Comparison of ENCODE assay signal across 27 cellular contexts in the genomic region with DNA sequence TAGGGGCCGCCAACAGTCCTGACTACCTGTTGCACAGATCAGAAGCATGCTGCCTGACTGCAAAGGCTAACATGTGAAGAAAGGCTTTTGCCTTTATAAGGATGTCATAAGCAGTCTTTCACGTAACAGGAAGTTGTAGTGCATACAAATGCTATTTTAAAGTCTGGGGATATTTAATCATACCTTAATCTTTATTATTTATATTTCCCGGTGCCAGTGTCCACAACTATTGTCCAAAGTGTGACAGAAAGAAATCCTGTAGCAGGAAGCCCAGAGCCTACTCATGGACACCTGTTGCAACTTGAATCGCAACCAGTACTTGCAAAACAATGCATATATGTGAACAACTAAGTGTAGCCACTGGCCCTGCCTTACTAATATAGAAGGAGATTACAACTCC.
DNase-seq lines count a peak whose midpoint lies in the region; TF ChIP-seq lines count a peak whose summit lies in the region.
"Had no signal": no experiment of that assay in that cellular context is flagged by ENCODE, and none has a peak within 500 bp of the region (broad histone marks: within the 10 kb centered on the region; RNA-seq: fewer than 3 reads in every experiment).

No MANE protein-coding gene starts in this region.

- no peak for TF ChIP-seq CTCF in LNCaP clone FGC (IDR thresholded peaks at IDR 0.05; ENCODE audit: control insufficient read depth, extremely low read depth, insufficient read depth)
- TF ChIP-seq CTCF in epithelial cell of esophagus (IDR thresholded peaks at IDR 0.05; ENCODE audit: insufficient read depth, low read depth, low read length, missing control alignments) = no peak
- TF ChIP-seq CTCF in transverse colon (IDR thresholded peaks at IDR 0.05) = no peak

- H3K27me3 ChIP-seq in transverse colon = no peaks in the 10 kb centered on the region
- H3K27me3 ChIP-seq: cardiac muscle cell, colonic mucosa, heart right ventricle, pancreas had no signal

- WGBS in transverse colon (ENCODE audit: low coverage in 1 of 2), 2 donors = 70 to 73% methylated on average over 3 to 4 of the region's 4 CpGs

- intact Hi-C loops in transverse colon (cut with DNase I; ENCODE audit: low total_unique reads) = no loop called here

- in situ Hi-C loops in transverse colon (cut with MboI; ENCODE audit: low pct_ligation_motif_present in 1 of 4, low pct_unique_long_range_greater_than_20kb in 1 of 4, low sequenced_read_pairs in 3 of 4) = no loop called here

- H3K9me3 ChIP-seq in transverse colon = no peaks in the 10 kb centered on the region
- H3K9me3 ChIP-seq: colonic mucosa, pancreas had no signal

- H3K36me3 ChIP-seq in transverse colon = no peaks in the 10 kb centered on the region
- H3K36me3 ChIP-seq: cardiac muscle cell, colonic mucosa, heart right ventricle, pancreas had no signal

- no peak for TF ChIP-seq EP300 in transverse colon (IDR thresholded peaks at IDR 0.05; ENCODE audit: low read depth)

- DNase-seq in DMS79 (lab: John Stamatoyannopoulos, UW) = peak; percentile 35
- no peak for DNase-seq in DMS79 treated with DMSO at 0.1 percent for 48 hours (lab: John Stamatoyannopoulos, UW)
- DNase-seq in LNCaP clone FGC (ENCODE audit: low read depth) = peak; percentile 67
- DNase-seq in epithelial cell of esophagus (ENCODE audit: low read depth) = peak; percentile 85
- peak; percentile 23 to 75 for DNase-seq in lung microvascular endothelial cell (ENCODE audit: low read depth in 2 of 2)
- DNase-seq in transverse colon = no peak
- DNase-seq in mucosa of gallbladder (ENCODE audit: low spot score) = no peak
- no peak for DNase-seq in SKM-1 treated with dmso at 0.1 percent for 144 hours (lab: John Stamatoyannopoulos, UW; ENCODE audit: unreplicated experiment)
- DNase-seq: activated CD4-positive, alpha-beta T cell treated with anti-CD3 and anti-CD28 coated beads, Interleukin-2, amount 10 ng/mL, durations not matched to agents 24 days and 14 days; activated CD8-positive, alpha-beta memory T cell treated with anti-CD3 and anti-CD28 coated beads for 24 hours; activated effector memory CD4-positive, alpha-beta T cell treated with Interleukin-2 at 50 U/mL for 16 hours; activated naive CD8-positive, alpha-beta T cell treated with anti-CD3 and anti-CD28 coated beads for 36 hours; activated T-cell treated with anti-CD3 and anti-CD28 coated beads for 4 hours; anterior cingulate cortex; colonic mucosa; effector memory CD4-positive, alpha-beta T cell; H7; NCI-H1930; NCI-H345; NCI-H69; pancreas; stimulated activated CD4-positive, alpha-beta T cell treated with anti-CD3 and anti-CD28 coated beads, Interleukin-15, amount 100 ng/mL, for 24 hours; stimulated activated CD4-positive, alpha-beta T cell treated with anti-CD3 and anti-CD28 coated beads, Interleukin-4, amount 100 ng/mL, for 4 hours; T1000 had no signal

- no peak overlapping the region for H3K27ac ChIP-seq in transverse colon
- H3K27ac ChIP-seq: cardiac muscle cell, colonic mucosa, heart right ventricle, pancreas had no signal

- no peaks in the 10 kb centered on the region for H3K4me1 ChIP-seq in transverse colon
- H3K4me1 ChIP-seq: colonic mucosa, pancreas had no signal

- TF ChIP-seq POLR2A in transverse colon (IDR thresholded peaks at IDR 0.05) = no peak

- H3K4me3 ChIP-seq in LNCaP clone FGC (ENCODE audit: low read depth, low read length) = no peak overlapping the region
- no peak overlapping the region for H3K4me3 ChIP-seq in epithelial cell of esophagus (ENCODE audit: low read length)
- H3K4me3 ChIP-seq in transverse colon = no peak overlapping the region
- H3K4me3 ChIP-seq: cardiac muscle cell, colonic mucosa, heart right ventricle, K562, pancreas had no signal

Comparison
In these comparisons a context has a peak if more than half of its experiments do, and no peak if none do; other contexts are left out.
1. DNase-seq: peak in DMS79 (single experiment), LNCaP clone FGC (single experiment), epithelial cell of esophagus (single experiment) and lung microvascular endothelial cell (2 of 2); none in DMS79 treated with DMSO at 0.1 percent for 48 hours (single experiment), transverse colon (single experiment), mucosa of gallbladder (single experiment) and SKM-1 treated with dmso at 0.1 percent for 144 hours (single experiment).